In the genomic region with DNA sequence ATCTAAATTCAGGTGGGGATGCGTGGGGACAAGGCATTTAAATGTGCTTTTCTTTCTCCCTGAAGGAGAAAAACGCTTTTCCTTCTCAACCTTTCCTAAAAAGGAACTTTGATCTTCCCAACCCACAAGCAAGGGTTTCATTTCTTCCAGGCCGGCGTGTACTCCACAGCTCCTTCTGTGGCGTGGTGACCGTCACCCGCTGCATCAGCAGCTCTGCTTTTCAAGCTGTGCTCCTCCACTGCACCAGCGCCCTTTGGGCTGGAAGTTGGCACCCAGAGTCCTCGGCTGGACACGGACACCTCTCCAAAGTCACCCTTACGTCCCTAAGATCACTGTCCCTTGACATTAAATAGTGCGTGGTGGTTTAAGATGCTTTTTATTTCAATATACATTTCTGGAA, we compare ENCODE assay signal across 1 cellular context.
TF ChIP-seq lines count a peak whose summit lies in the region.

No MANE protein-coding gene starts in this region.

TF ChIP-seq in GM23338, 12 proteins besides CTCF, POLR2A, EP300 and RAD21 (continued from another document):
- TF ChIP-seq, protein P1, sequence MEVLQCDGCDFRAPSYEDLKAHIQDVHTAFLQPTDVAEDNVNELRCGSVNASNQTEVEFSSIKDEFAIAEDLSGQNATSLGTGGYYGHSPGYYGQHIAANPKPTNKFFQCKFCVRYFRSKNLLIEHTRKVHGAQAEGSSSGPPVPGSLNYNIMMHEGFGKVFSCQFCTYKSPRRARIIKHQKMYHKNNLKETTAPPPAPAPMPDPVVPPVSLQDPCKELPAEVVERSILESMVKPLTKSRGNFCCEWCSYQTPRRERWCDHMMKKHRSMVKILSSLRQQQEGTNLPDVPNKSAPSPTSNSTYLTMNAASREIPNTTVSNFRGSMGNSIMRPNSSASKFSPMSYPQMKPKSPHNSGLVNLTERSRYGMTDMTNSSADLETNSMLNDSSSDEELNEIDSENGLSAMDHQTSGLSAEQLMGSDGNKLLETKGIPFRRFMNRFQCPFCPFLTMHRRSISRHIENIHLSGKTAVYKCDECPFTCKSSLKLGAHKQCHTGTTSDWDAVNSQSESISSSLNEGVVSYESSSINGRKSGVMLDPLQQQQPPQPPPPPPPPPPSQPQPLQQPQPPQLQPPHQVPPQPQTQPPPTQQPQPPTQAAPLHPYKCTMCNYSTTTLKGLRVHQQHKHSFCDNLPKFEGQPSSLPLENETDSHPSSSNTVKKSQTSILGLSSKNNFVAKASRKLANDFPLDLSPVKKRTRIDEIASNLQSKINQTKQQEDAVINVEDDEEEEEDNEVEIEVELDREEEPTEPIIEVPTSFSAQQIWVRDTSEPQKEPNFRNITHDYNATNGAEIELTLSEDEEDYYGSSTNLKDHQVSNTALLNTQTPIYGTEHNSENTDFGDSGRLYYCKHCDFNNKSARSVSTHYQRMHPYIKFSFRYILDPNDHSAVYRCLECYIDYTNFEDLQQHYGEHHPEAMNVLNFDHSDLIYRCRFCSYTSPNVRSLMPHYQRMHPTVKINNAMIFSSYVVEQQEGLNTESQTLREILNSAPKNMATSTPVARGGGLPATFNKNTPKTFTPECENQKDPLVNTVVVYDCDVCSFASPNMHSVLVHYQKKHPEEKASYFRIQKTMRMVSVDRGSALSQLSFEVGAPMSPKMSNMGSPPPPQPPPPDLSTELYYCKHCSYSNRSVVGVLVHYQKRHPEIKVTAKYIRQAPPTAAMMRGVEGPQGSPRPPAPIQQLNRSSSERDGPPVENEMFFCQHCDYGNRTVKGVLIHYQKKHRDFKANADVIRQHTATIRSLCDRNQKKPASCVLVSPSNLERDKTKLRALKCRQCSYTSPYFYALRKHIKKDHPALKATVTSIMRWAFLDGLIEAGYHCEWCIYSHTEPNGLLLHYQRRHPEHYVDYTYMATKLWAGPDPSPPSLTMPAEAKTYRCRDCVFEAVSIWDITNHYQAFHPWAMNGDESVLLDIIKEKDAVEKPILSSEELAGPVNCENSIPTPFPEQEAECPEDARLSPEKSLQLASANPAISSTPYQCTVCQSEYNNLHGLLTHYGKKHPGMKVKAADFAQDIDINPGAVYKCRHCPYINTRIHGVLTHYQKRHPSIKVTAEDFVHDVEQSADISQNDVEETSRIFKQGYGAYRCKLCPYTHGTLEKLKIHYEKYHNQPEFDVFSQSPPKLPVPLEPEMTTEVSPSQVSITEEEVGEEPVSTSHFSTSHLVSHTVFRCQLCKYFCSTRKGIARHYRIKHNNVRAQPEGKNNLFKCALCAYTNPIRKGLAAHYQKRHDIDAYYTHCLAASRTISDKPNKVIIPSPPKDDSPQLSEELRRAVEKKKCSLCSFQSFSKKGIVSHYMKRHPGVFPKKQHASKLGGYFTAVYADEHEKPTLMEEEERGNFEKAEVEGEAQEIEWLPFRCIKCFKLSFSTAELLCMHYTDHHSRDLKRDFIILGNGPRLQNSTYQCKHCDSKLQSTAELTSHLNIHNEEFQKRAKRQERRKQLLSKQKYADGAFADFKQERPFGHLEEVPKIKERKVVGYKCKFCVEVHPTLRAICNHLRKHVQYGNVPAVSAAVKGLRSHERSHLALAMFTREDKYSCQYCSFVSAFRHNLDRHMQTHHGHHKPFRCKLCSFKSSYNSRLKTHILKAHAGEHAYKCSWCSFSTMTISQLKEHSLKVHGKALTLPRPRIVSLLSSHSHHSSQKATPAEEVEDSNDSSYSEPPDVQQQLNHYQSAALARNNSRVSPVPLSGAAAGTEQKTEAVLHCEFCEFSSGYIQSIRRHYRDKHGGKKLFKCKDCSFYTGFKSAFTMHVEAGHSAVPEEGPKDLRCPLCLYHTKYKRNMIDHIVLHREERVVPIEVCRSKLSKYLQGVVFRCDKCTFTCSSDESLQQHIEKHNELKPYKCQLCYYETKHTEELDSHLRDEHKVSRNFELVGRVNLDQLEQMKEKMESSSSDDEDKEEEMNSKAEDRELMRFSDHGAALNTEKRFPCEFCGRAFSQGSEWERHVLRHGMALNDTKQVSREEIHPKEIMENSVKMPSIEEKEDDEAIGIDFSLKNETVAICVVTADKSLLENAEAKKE (CRISPR knock-in tag; IDR thresholded peaks at IDR 0.05) = no peak
- TF ChIP-seq, protein P2, sequence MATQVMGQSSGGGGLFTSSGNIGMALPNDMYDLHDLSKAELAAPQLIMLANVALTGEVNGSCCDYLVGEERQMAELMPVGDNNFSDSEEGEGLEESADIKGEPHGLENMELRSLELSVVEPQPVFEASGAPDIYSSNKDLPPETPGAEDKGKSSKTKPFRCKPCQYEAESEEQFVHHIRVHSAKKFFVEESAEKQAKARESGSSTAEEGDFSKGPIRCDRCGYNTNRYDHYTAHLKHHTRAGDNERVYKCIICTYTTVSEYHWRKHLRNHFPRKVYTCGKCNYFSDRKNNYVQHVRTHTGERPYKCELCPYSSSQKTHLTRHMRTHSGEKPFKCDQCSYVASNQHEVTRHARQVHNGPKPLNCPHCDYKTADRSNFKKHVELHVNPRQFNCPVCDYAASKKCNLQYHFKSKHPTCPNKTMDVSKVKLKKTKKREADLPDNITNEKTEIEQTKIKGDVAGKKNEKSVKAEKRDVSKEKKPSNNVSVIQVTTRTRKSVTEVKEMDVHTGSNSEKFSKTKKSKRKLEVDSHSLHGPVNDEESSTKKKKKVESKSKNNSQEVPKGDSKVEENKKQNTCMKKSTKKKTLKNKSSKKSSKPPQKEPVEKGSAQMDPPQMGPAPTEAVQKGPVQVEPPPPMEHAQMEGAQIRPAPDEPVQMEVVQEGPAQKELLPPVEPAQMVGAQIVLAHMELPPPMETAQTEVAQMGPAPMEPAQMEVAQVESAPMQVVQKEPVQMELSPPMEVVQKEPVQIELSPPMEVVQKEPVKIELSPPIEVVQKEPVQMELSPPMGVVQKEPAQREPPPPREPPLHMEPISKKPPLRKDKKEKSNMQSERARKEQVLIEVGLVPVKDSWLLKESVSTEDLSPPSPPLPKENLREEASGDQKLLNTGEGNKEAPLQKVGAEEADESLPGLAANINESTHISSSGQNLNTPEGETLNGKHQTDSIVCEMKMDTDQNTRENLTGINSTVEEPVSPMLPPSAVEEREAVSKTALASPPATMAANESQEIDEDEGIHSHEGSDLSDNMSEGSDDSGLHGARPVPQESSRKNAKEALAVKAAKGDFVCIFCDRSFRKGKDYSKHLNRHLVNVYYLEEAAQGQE (IDR thresholded peaks at IDR 0.05; ENCODE audit: unreplicated experiment) = no peak
